Comparison of ENCODE assay signal across 8 cellular contexts in genomic region chr10:124612611-124613498, GRCh38.
DNase-seq lines count a peak whose midpoint lies in the region; ATAC-seq and TF ChIP-seq lines count a peak whose summit lies in the region.

No MANE protein-coding gene starts in this region.

- H2AK5ac ChIP-seq in IMR-90 (ENCODE audit: low read depth, low read length), result no peak overlapping the region

- WGBS in IMR-90 (ENCODE audit: extremely low coverage in 2 of 2, insufficient read length in 1 of 2), 2 experiments, result 53% methylated on average over 3 of the region's 18 CpGs; no CpG with 5 or more reads in 1 of the 2 experiments

- no peak overlapping the region for H3K9ac ChIP-seq in IMR-90 (ENCODE audit: low read depth, low read length)

- POLR2A ChIA-PET in IMR-90 (lab: Charles Lee; ENCODE audit: unreplicated experiment) (no interaction called here), Caco-2 (lab: Charles Lee) (no interaction called here)

- TF ChIP-seq CTCF in IMR-90 (conservative IDR thresholded peaks at IDR 0.05; ENCODE audit: low read depth, low read length) (no peak), lower lobe of right lung (IDR thresholded peaks at IDR 0.05) (no peak), Caco-2 (IDR thresholded peaks at IDR 0.05; ENCODE audit: insufficient read depth in 1 of 2, low read depth in 1 of 2, low read length in 1 of 2, severe bottlenecking in 1 of 2, unreplicated experiment in 1 of 2) (no peak)

- H2BK5ac ChIP-seq in IMR-90 (ENCODE audit: low read depth, low read length, poor library complexity, severe bottlenecking), result no peak overlapping the region

- H2AFZ ChIP-seq in IMR-90 (replicated peaks; ENCODE audit: low read length, poor library complexity), result peak overlapping the region; percentile 49

- ATAC-seq in IMR-90 (ENCODE audit: low read depth) (peak; percentile 54), lower lobe of right lung (peak; percentile 29 to 38), HG03378 (IDR thresholded peaks at IDR 0.05; ENCODE audit: unreplicated experiment) (no peak), GM18867 (IDR thresholded peaks at IDR 0.05; ENCODE audit: unreplicated experiment) (no peak)

- no peaks in the 10 kb centered on the region for H3K36me3 ChIP-seq in IMR-90 (ENCODE audit: control insufficient read depth, insufficient read depth, low read length)
- peaks cover 9% of the 10 kb centered on the region for H3K36me3 ChIP-seq in lower lobe of right lung
- no peaks in the 10 kb centered on the region for H3K36me3 ChIP-seq in Caco-2 (ENCODE audit: control insufficient read depth, insufficient read depth, low read length)

- H3K4ac ChIP-seq in IMR-90 (ENCODE audit: low read depth, low read length), result no peak overlapping the region

- H3K27me3 ChIP-seq in IMR-90 (ENCODE audit: control insufficient read depth, insufficient read depth, low read length), result no peaks in the 10 kb centered on the region
- no peaks in the 10 kb centered on the region for H3K27me3 ChIP-seq in lower lobe of right lung (ENCODE audit: low read depth)
- no peaks in the 10 kb centered on the region for H3K27me3 ChIP-seq in Caco-2 (replicated peaks; ENCODE audit: control insufficient read depth, insufficient read depth, low read length)

- no peak for TF ChIP-seq POLR2A in IMR-90 (IDR thresholded peaks at IDR 0.05; ENCODE audit: low read depth, low read length)

- H3K79me1 ChIP-seq in IMR-90 (ENCODE audit: low read depth in 1 of 2, low read length in 2 of 2), result no peaks in the 10 kb centered on the region

- no peak overlapping the region for H3K27ac ChIP-seq in IMR-90 (ENCODE audit: insufficient read depth, low read length)
- no peak overlapping the region for H3K27ac ChIP-seq in lower lobe of right lung

- in situ Hi-C loops in IMR-90 (cut with MboI; ENCODE audit: low sequenced_read_pairs), result no loop called here

- no peak for TF ChIP-seq RAD21 in IMR-90 (IDR thresholded peaks at IDR 0.05; ENCODE audit: low read length)

- H3K4me3 Mint-ChIP-seq in activated naive CD8-positive, alpha-beta T cell treated with anti-CD3 and anti-CD28 coated beads for 36 hours, result no peak overlapping the region
- H3K4me3 Mint-ChIP-seq in Caco-2 (ENCODE audit: unreplicated experiment), result no peak overlapping the region

- H4K8ac ChIP-seq in IMR-90 (ENCODE audit: low read depth in 2 of 2, low read length in 2 of 2), result no peak overlapping the region

- H2BK20ac ChIP-seq in IMR-90 (ENCODE audit: low read depth, low read length), result no peak overlapping the region

- no peak overlapping the region for H3K4me3 ChIP-seq in IMR-90 (ENCODE audit: insufficient read depth, low read depth, low read length)
- no peak overlapping the region for H3K4me3 ChIP-seq in lower lobe of right lung
- no peak overlapping the region for H3K4me3 ChIP-seq in Caco-2 (ENCODE audit: low read depth, low read length)

- CTCF ChIA-PET in IMR-90 (lab: Yijun Ruan, JAX) (no interaction called here), Caco-2 (lab: Charles Lee) (interaction anchor here (0.6 kb wide), 1 partner anchor 79 kb away, joined by 5 read pairs; no protein-coding TSS in a partner anchor)

- dilution Hi-C loops in IMR-90 (cut with HindIII; ENCODE audit: low sequenced_read_pairs, unreplicated experiment), result no loop called here

- no peaks in the 10 kb centered on the region for H3K27me3 Mint-ChIP-seq in activated naive CD8-positive, alpha-beta T cell treated with anti-CD3 and anti-CD28 coated beads for 36 hours
- no peaks in the 10 kb centered on the region for H3K27me3 Mint-ChIP-seq in Caco-2 (ENCODE audit: insufficient read depth, unreplicated experiment)

- no peak overlapping the region for H3K56ac ChIP-seq in IMR-90 (ENCODE audit: extremely low read depth, insufficient read depth, low read length)

- no peak overlapping the region for H3K27ac Mint-ChIP-seq in activated naive CD8-positive, alpha-beta T cell treated with anti-CD3 and anti-CD28 coated beads for 36 hours
- no peak overlapping the region for H3K27ac Mint-ChIP-seq in Caco-2 (ENCODE audit: unreplicated experiment)

- no peaks in the 10 kb centered on the region for H3K9me3 ChIP-seq in IMR-90 (ENCODE audit: control insufficient read depth, insufficient read depth, low read length)
- H3K9me3 ChIP-seq in lower lobe of right lung, result no peaks in the 10 kb centered on the region
- H3K9me3 ChIP-seq in Caco-2, result no peaks in the 10 kb centered on the region

- H2AK9ac ChIP-seq in IMR-90 (replicated peaks; ENCODE audit: low read depth, low read length, poor library complexity), result no peak overlapping the region

- peaks cover 33% of the 10 kb centered on the region for H3K4me1 Mint-ChIP-seq in activated naive CD8-positive, alpha-beta T cell treated with anti-CD3 and anti-CD28 coated beads for 36 hours
- no peaks in the 10 kb centered on the region for H3K4me1 Mint-ChIP-seq in Caco-2 (ENCODE audit: low read depth, unreplicated experiment)

- no peak overlapping the region for H3K18ac ChIP-seq in IMR-90 (ENCODE audit: low read depth, low read length)

- no peak overlapping the region for H4K5ac ChIP-seq in IMR-90 (ENCODE audit: low read depth, low read length)

- no peak overlapping the region for H2BK120ac ChIP-seq in IMR-90 (ENCODE audit: low read depth, low read length)

- no peaks in the 10 kb centered on the region for H3K9me3 Mint-ChIP-seq in activated naive CD8-positive, alpha-beta T cell treated with anti-CD3 and anti-CD28 coated beads for 36 hours
- H3K9me3 Mint-ChIP-seq in Caco-2 (ENCODE audit: unreplicated experiment), result no peaks in the 10 kb centered on the region

- H3K4me1 ChIP-seq in IMR-90 (ENCODE audit: control insufficient read depth, insufficient read depth, low read length) (no peaks in the 10 kb centered on the region), lower lobe of right lung (peaks cover 38% of the 10 kb centered on the region), Caco-2 (no peaks in the 10 kb centered on the region)

- DNase-seq in AG08395 (ENCODE audit: low spot score) (peak; percentile 13), IMR-90 (peak; percentile 15), lower lobe of right lung (no peak), Caco-2 (no peak), NK-92 (lab: John Stamatoyannopoulos, UW; ENCODE audit: unreplicated experiment) (no peak)
- DNase-seq in activated naive CD8-positive, alpha-beta T cell treated with anti-CD3 and anti-CD28 coated beads for 36 hours, result peak; percentile 32

- no peaks in the 10 kb centered on the region for H3K9me1 ChIP-seq in IMR-90 (ENCODE audit: insufficient read depth, low read length)

- H3K14ac ChIP-seq in IMR-90 (replicated peaks; ENCODE audit: low read depth, low read length), result no peak overlapping the region

- no peak overlapping the region for H3K4me2 ChIP-seq in IMR-90 (ENCODE audit: low read depth, low read length)

- no peaks in the 10 kb centered on the region; the same call in 1 of the 2 replicates for H4K20me1 ChIP-seq in IMR-90 (ENCODE audit: insufficient read depth, low read length)

- no peak overlapping the region for H4K91ac ChIP-seq in IMR-90 (ENCODE audit: insufficient read depth, low read depth, low read length)

- H3K36me3 Mint-ChIP-seq in activated naive CD8-positive, alpha-beta T cell treated with anti-CD3 and anti-CD28 coated beads for 36 hours, result no peaks in the 10 kb centered on the region
- H3K36me3 Mint-ChIP-seq in Caco-2 (ENCODE audit: insufficient read depth, unreplicated experiment), result no peaks in the 10 kb centered on the region

- intact Hi-C loops in IMR-90 (cut with micrococcal nuclease) (no loop called here), lower lobe of right lung (cut with DNase I) (no loop called here), Caco-2 (cut with micrococcal nuclease; ENCODE audit: unreplicated experiment) (no loop called here)

- no peak overlapping the region for H3K23ac ChIP-seq in IMR-90 (ENCODE audit: low read depth, low read length)

- no peak overlapping the region for H2BK15ac ChIP-seq in IMR-90 (ENCODE audit: low read depth, low read length)

- BruUV-seq in IMR-90 (replicated peaks; lab: Mats Ljungman, UMichigan) (no TSS peak), Caco-2 (replicated peaks; lab: Mats Ljungman, UMichigan) (no TSS peak)

TF ChIP-seq in IMR-90, 13 proteins besides CTCF, POLR2A, EP300 and RAD21:
- TF ChIP-seq CEBPB (IDR thresholded peaks at IDR 0.05; ENCODE audit: low read depth, low read length), result no peak
- TF ChIP-seq USF2 (IDR thresholded peaks at IDR 0.05; ENCODE audit: low read depth, low read length), result no peak
- TF ChIP-seq MAFK (IDR thresholded peaks at IDR 0.05; ENCODE audit: low read depth, low read length), result no peak
- no peak for TF ChIP-seq NFE2L2 (IDR thresholded peaks at IDR 0.05; ENCODE audit: low read depth, low read length)
- TF ChIP-seq RCOR1 (IDR thresholded peaks at IDR 0.05; ENCODE audit: insufficient replicate concordance, low read length), result no peak
- TF ChIP-seq RFX5 (IDR thresholded peaks at IDR 0.05; ENCODE audit: low read depth, low read length), result no peak
- no peak for TF ChIP-seq MXI1 (IDR thresholded peaks at IDR 0.05; ENCODE audit: borderline replicate concordance, low read depth, low read length)
- no peak for TF ChIP-seq CHD1 (IDR thresholded peaks at IDR 0.05; ENCODE audit: low read depth, low read length)
- no peak for TF ChIP-seq SMC3 (IDR thresholded peaks at IDR 0.05; ENCODE audit: low read depth, low read length)

Comparison
In these comparisons a context has a peak if more than half of its experiments do, and no peak if none do; other contexts are left out.
1. DNase-seq: peak in AG08395 (single experiment), IMR-90 (single experiment) and activated naive CD8-positive, alpha-beta T cell treated with anti-CD3 and anti-CD28 coated beads for 36 hours (single experiment); none in lower lobe of right lung (single experiment), Caco-2 (0 of 2) and NK-92 (single experiment).
2. ATAC-seq: peak in IMR-90 (single experiment) and lower lobe of right lung (2 of 2); none in HG03378 (single experiment) and GM18867 (single experiment).